ENCODE assay signal across 10 cellular contexts in genomic region chr20:63102720-63103375, GRCh38.
DNase-seq lines count a peak whose midpoint lies in the region; ATAC-seq and TF ChIP-seq lines count a peak whose summit lies in the region.
"Had no signal": no experiment of that assay in that cellular context is flagged by ENCODE, and none has a peak within 500 bp of the region (broad histone marks: within the 10 kb centered on the region; RNA-seq: fewer than 3 reads in every experiment).

No MANE protein-coding gene starts in this region.

- TF ChIP-seq CTCF in coronary artery (IDR thresholded peaks at IDR 0.05) = no peak

- no peaks in the 10 kb centered on the region for H3K4me1 ChIP-seq in mononuclear cell (ENCODE audit: insufficient read depth, low read length)

- ATAC-seq in GM21529 (IDR thresholded peaks at IDR 0.05; ENCODE audit: unreplicated experiment) = no peak

- H3K4me3 ChIP-seq in coronary artery (peak overlapping the region; percentile 81), mononuclear cell (ENCODE audit: low read length) (peak overlapping the region; percentile 56)

- no peaks in the 10 kb centered on the region for H3K9me3 ChIP-seq in mononuclear cell (ENCODE audit: low read depth, low read length)
- H3K9me3 ChIP-seq: body of pancreas had no signal

- peak overlapping the region; percentile 0 to 83 for H3K27ac ChIP-seq in coronary artery
- H3K27ac ChIP-seq: 22Rv1, body of pancreas had no signal

- DNase-seq in DMS 273 (lab: John Stamatoyannopoulos, UW; ENCODE audit: unreplicated experiment) (peak; percentile 65), DMS 273 treated with DMSO at 0.1 percent for 48 hours (lab: John Stamatoyannopoulos, UW) (no peak), coronary artery (ENCODE audit: low spot score) (no peak), COLO668 (lab: John Stamatoyannopoulos, UW; ENCODE audit: unreplicated experiment) (no peak)
- peak; percentile 59 for DNase-seq in activated CD4-positive, alpha-beta T cell treated with anti-CD3 and anti-CD28 coated beads for 1 hour
- peak; percentile 53 to 57 for DNase-seq in stimulated activated CD8-positive, alpha-beta memory T cell treated with anti-CD3 and anti-CD28 coated beads, Interleukin-15, amount 100 ng/mL, for 4 hours (ENCODE audit: low read depth in 2 of 2)

- H3K27me3 ChIP-seq in mononuclear cell (ENCODE audit: insufficient read depth, low read length) = no peaks in the 10 kb centered on the region

Comparison
In these comparisons a context has a peak if more than half of its experiments do, and no peak if none do; other contexts are left out.
1. DNase-seq: peak in DMS 273 (single experiment), activated CD4-positive, alpha-beta T cell treated with anti-CD3 and anti-CD28 coated beads for 1 hour (single experiment) and stimulated activated CD8-positive, alpha-beta memory T cell treated with anti-CD3 and anti-CD28 coated beads, Interleukin-15, amount 100 ng/mL, for 4 hours (2 of 2); none in DMS 273 treated with DMSO at 0.1 percent for 48 hours (single experiment), coronary artery (single experiment) and COLO668 (single experiment).